24 cellular contexts compared by ENCODE assay signal in the genomic region with DNA sequence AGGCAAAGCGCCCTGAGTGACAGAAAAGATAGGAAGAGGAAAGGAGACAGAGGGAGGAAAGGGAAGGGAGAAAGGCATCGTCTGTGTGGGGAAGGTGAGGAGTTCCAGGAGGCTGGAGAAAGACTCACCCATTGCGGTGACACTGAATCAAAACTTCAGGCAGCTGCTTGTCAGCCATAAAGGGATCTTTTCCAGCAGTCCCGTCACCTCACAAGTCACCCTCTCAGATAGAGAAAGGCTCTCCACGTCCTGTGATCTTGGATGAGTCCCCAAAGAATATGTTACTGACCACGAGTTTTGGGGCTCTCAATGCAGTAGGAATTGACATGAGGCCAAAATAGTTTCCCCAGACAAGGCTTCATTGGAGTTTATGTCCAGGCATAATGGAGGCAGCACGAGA.
"Had no signal": no experiment of that assay in that cellular context is flagged by ENCODE, and none has a peak within 500 bp of the region (broad histone marks: within the 10 kb centered on the region; RNA-seq: fewer than 3 reads in every experiment).

No MANE protein-coding gene starts in this region.

- H3K9me3 ChIP-seq: colonic mucosa, thoracic aorta, uterus had no signal

- H3K4me3 Mint-ChIP-seq: activated T-cell treated with anti-CD3 and anti-CD28 coated beads, Interleukin-2, amount 50 U/mL, for 72 hours; stimulated activated effector memory CD8-positive, alpha-beta T cell treated with anti-CD3 and anti-CD28 coated beads, Interleukin-12 subunit alpha, Interleukin-12 subunit beta, amount 100 ng/mL, for 72 hours; stimulated activated naive CD8-positive, alpha-beta T cell treated with anti-CD3 and anti-CD28 coated beads, Interleukin-15, Interleukin-2, amounts not matched to agents 100 ng/mL and 50 ng/mL, for 24 hours; type B pancreatic cell had no signal

- H3K36me3 ChIP-seq: colonic mucosa, thoracic aorta, uterus had no signal

- H3K4me1 Mint-ChIP-seq: stimulated activated effector memory CD8-positive, alpha-beta T cell treated with anti-CD3 and anti-CD28 coated beads, Interleukin-12 subunit alpha, Interleukin-12 subunit beta, amount 100 ng/mL, for 72 hours had no signal

- DNase-seq: activated CD4-positive, alpha-beta T cell treated with anti-CD3 and anti-CD28 coated beads for 4 hours; activated CD4-positive, alpha-beta T cell treated with anti-CD3 and anti-CD28 coated beads, Interleukin-2, amount 50 U/mL, for 4 hours; activated naive CD4-positive, alpha-beta T cell; activated T-cell treated with anti-CD3 and anti-CD28 coated beads for 4 hours; activated T-cell treated with anti-CD3 and anti-CD28 coated beads, Interleukin-2, amount 50 U/mL, for 72 hours; dorsolateral prefrontal cortex; effector memory CD4-positive, alpha-beta T cell; erythroblast; head of caudate nucleus; mammary epithelial cell; occipital lobe; posterior cingulate gyrus; stimulated activated CD4-positive, alpha-beta T cell treated with anti-CD3 and anti-CD28 coated beads, Interleukin-4, amount 100 ng/mL, for 24 hours; T-helper 9 cell; uterus had no signal

- H3K27me3 ChIP-seq: colonic mucosa, dorsolateral prefrontal cortex, uterus had no signal

- H3K27ac ChIP-seq: colonic mucosa, dorsolateral prefrontal cortex, skin epidermis, thoracic aorta, uterus, VCaP had no signal

- H3K4me1 ChIP-seq: uterus had no signal

- H3K4me3 ChIP-seq: colonic mucosa, dorsolateral prefrontal cortex, skin epidermis, thoracic aorta, uterus had no signal

- H3K9me3 Mint-ChIP-seq: activated naive CD4-positive, alpha-beta T cell treated with anti-CD3 and anti-CD28 coated beads, Interleukin-2, amount 50 U/mL, for 72 hours; activated T-cell treated with anti-CD3 and anti-CD28 coated beads, Interleukin-2, amount 50 U/mL, for 72 hours; stimulated activated effector memory CD8-positive, alpha-beta T cell treated with anti-CD3 and anti-CD28 coated beads, Interleukin-12 subunit alpha, Interleukin-12 subunit beta, amount 100 ng/mL, for 72 hours; stimulated activated naive CD8-positive, alpha-beta T cell treated with anti-CD3 and anti-CD28 coated beads, Interleukin-15, Interleukin-2, amounts not matched to agents 100 ng/mL and 50 ng/mL, for 24 hours had no signal

- H3K27ac Mint-ChIP-seq: activated naive CD4-positive, alpha-beta T cell treated with anti-CD3 and anti-CD28 coated beads, Interleukin-2, amount 50 U/mL, for 72 hours; activated T-cell treated with anti-CD3 and anti-CD28 coated beads, Interleukin-2, amount 50 U/mL, for 72 hours; stimulated activated effector memory CD8-positive, alpha-beta T cell treated with anti-CD3 and anti-CD28 coated beads, Interleukin-12 subunit alpha, Interleukin-12 subunit beta, amount 100 ng/mL, for 72 hours; stimulated activated naive CD8-positive, alpha-beta T cell treated with anti-CD3 and anti-CD28 coated beads, Interleukin-15, Interleukin-2, amounts not matched to agents 100 ng/mL and 50 ng/mL, for 24 hours; type B pancreatic cell had no signal

- H3K36me3 Mint-ChIP-seq: activated naive CD4-positive, alpha-beta T cell treated with anti-CD3 and anti-CD28 coated beads, Interleukin-2, amount 50 U/mL, for 72 hours; stimulated activated effector memory CD8-positive, alpha-beta T cell treated with anti-CD3 and anti-CD28 coated beads, Interleukin-12 subunit alpha, Interleukin-12 subunit beta, amount 100 ng/mL, for 72 hours; type B pancreatic cell had no signal

- ATAC-seq: activated naive CD4-positive, alpha-beta T cell treated with anti-CD3 and anti-CD28 coated beads, Interleukin-2, amount 50 U/mL, for 72 hours; activated T-cell treated with anti-CD3 and anti-CD28 coated beads, Interleukin-2, amount 50 U/mL, for 72 hours; sciatic nerve; stimulated activated effector memory CD8-positive, alpha-beta T cell treated with anti-CD3 and anti-CD28 coated beads, Interleukin-12 subunit alpha, Interleukin-12 subunit beta, amount 100 ng/mL, for 72 hours had no signal
